1 cellular context compared by ENCODE assay signal in genomic region chr7:134458341-134458805, GRCh38.
TF ChIP-seq lines count a peak whose summit lies in the region.

No MANE protein-coding gene starts in this region.

TF ChIP-seq in K562, 482 proteins besides CTCF, POLR2A, EP300 and RAD21 (continued from another document):
- no peak for TF ChIP-seq UBTF (IDR thresholded peaks at IDR 0.05; ENCODE audit: borderline replicate concordance in 1 of 2, low read depth in 2 of 2, low read length in 2 of 2)
